22 cellular contexts compared by ENCODE assay signal in genomic region chr10:71687077-71687476, GRCh38. TPM values are rescaled to one million over a fixed set of nuclear protein-coding genes. Genes with fewer than 3 reads are reported as not detected.
DNase-seq lines count a peak whose midpoint lies in the region; ATAC-seq and TF ChIP-seq lines count a peak whose summit lies in the region.
"Had no signal": no experiment of that assay in that cellular context is flagged by ENCODE, and none has a peak within 500 bp of the region (broad histone marks: within the 10 kb centered on the region; RNA-seq: fewer than 3 reads in every experiment).

No MANE protein-coding gene starts in this region.

- H3K79me2 ChIP-seq in neural progenitor cell (ENCODE audit: low read depth), result no peaks in the 10 kb centered on the region

- no peak for TF ChIP-seq EP300 in Ishikawa (IDR thresholded peaks at IDR 0.05; ENCODE audit: borderline replicate concordance)

- no peak for TF ChIP-seq RAD21 in Ishikawa (IDR thresholded peaks at IDR 0.05; ENCODE audit: low read depth)

- H3K4me1 ChIP-seq in neural progenitor cell, result peaks cover 19% of the 10 kb centered on the region

- peaks cover 36% of the 10 kb centered on the region for H3K4me1 Mint-ChIP-seq in neural progenitor cell
- peaks cover 8% of the 10 kb centered on the region for H3K4me1 Mint-ChIP-seq in activated CD8-positive, alpha-beta T cell treated with anti-CD3 and anti-CD28 coated beads, Interleukin-2, amount 10 ng/mL, durations not matched to agents 7 days and 5 days (ENCODE audit: low read depth)
- no peaks in the 10 kb centered on the region for H3K4me1 Mint-ChIP-seq in activated T-cell treated with anti-CD3 and anti-CD28 coated beads, Interleukin-2, amount 50 U/mL, for 4 hours (ENCODE audit: low read depth)

- no peak for ATAC-seq in activated CD8-positive, alpha-beta T cell treated with anti-CD3 and anti-CD28 coated beads, Interleukin-2, amount 10 ng/mL, durations not matched to agents 7 days and 5 days
- no peak for ATAC-seq in activated T-cell treated with anti-CD3 and anti-CD28 coated beads, Interleukin-2, amount 50 U/mL, for 4 hours
- ATAC-seq in HG03095 (IDR thresholded peaks at IDR 0.05; ENCODE audit: unreplicated experiment), result no peak

- no peaks in the 10 kb centered on the region for H4K20me1 ChIP-seq in neural progenitor cell (ENCODE audit: low read depth)

- peaks cover 11% of the 10 kb centered on the region for H3K27me3 Mint-ChIP-seq in neural progenitor cell (ENCODE audit: insufficient read depth, low read depth)
- peaks cover 5% of the 10 kb centered on the region for H3K27me3 Mint-ChIP-seq in activated CD8-positive, alpha-beta T cell treated with anti-CD3 and anti-CD28 coated beads, Interleukin-2, amount 10 ng/mL, durations not matched to agents 7 days and 5 days (ENCODE audit: low read depth)
- no peaks in the 10 kb centered on the region for H3K27me3 Mint-ChIP-seq in activated T-cell treated with anti-CD3 and anti-CD28 coated beads, Interleukin-2, amount 50 U/mL, for 4 hours (ENCODE audit: low read depth)
- H3K27me3 Mint-ChIP-seq: CD8-positive, alpha-beta memory T cell had no signal

- H3K36me3 Mint-ChIP-seq in neural progenitor cell, result peaks cover 3% of the 10 kb centered on the region
- peaks cover 4% of the 10 kb centered on the region for H3K36me3 Mint-ChIP-seq in activated CD8-positive, alpha-beta T cell treated with anti-CD3 and anti-CD28 coated beads, Interleukin-2, amount 10 ng/mL, durations not matched to agents 7 days and 5 days (ENCODE audit: low read depth)
- no peaks in the 10 kb centered on the region for H3K36me3 Mint-ChIP-seq in activated T-cell treated with anti-CD3 and anti-CD28 coated beads, Interleukin-2, amount 50 U/mL, for 4 hours (ENCODE audit: insufficient read depth)

- no peaks in the 10 kb centered on the region for H3K9me3 ChIP-seq in neural progenitor cell (ENCODE audit: low read depth)

- CTCF ChIA-PET in activated CD8-positive, alpha-beta T cell treated with anti-CD3 and anti-CD28 coated beads, Interleukin-2, amount 10 ng/mL, durations not matched to agents 7 days and 5 days (lab: Charles Lee), result interaction anchor here (1.6 kb wide), 1 partner anchor 10 kb away, joined by 6 read pairs; no protein-coding TSS in a partner anchor

- H3K9ac ChIP-seq in neural progenitor cell, result no peak overlapping the region

- H3F3A ChIP-seq in neural progenitor cell (ENCODE audit: low read depth), result peaks cover 4% of the 10 kb centered on the region

- no peak overlapping the region for H3K4me3 ChIP-seq in neural progenitor cell

- no peak overlapping the region for H3K4me2 ChIP-seq in neural progenitor cell

- no peak overlapping the region for H3K4me3 Mint-ChIP-seq in neural progenitor cell
- H3K4me3 Mint-ChIP-seq in activated CD8-positive, alpha-beta T cell treated with anti-CD3 and anti-CD28 coated beads, Interleukin-2, amount 10 ng/mL, durations not matched to agents 7 days and 5 days, result no peak overlapping the region
- no peak overlapping the region for H3K4me3 Mint-ChIP-seq in activated T-cell treated with anti-CD3 and anti-CD28 coated beads, Interleukin-2, amount 50 U/mL, for 4 hours
- H3K4me3 Mint-ChIP-seq: CD8-positive, alpha-beta memory T cell; HFFc6 had no signal

- DNase-seq in NCI-H2171 treated with DMSO at 0.1 percent for 48 hours (lab: John Stamatoyannopoulos, UW) (peak; percentile 56), NCI-H2171 (lab: John Stamatoyannopoulos, UW) (no peak), NCI-H345 treated with DMSO at 0.1 percent for 48 hours (lab: John Stamatoyannopoulos, UW; ENCODE audit: unreplicated experiment) (peak; percentile 40), neural progenitor cell (ENCODE audit: low spot score) (no peak)
- DNase-seq in activated CD8-positive, alpha-beta T cell treated with anti-CD3 and anti-CD28 coated beads, Interleukin-2, amount 10 ng/mL, durations not matched to agents 7 days and 5 days, result no peak
- DNase-seq in activated T-cell treated with anti-CD3 and anti-CD28 coated beads, Interleukin-2, amount 50 U/mL, for 4 hours, result no peak
- DNase-seq: AML-193; CD8-positive, alpha-beta memory T cell; DMS79; H7; HFFc6; KBM-7; NCI-H1092; NCI-H1694; NCI-H524; NCI-H82; OCI-M1 had no signal

- peaks cover 4% of the 10 kb centered on the region for H3K9me3 Mint-ChIP-seq in neural progenitor cell
- H3K9me3 Mint-ChIP-seq in activated CD8-positive, alpha-beta T cell treated with anti-CD3 and anti-CD28 coated beads, Interleukin-2, amount 10 ng/mL, durations not matched to agents 7 days and 5 days (ENCODE audit: insufficient read depth), result peaks cover 4% of the 10 kb centered on the region
- peaks cover 7% of the 10 kb centered on the region for H3K9me3 Mint-ChIP-seq in activated T-cell treated with anti-CD3 and anti-CD28 coated beads, Interleukin-2, amount 50 U/mL, for 4 hours

- no peaks in the 10 kb centered on the region for H3K36me3 ChIP-seq in neural progenitor cell

- peak overlapping the region; percentile 40 for H3K27ac Mint-ChIP-seq in neural progenitor cell
- H3K27ac Mint-ChIP-seq in activated CD8-positive, alpha-beta T cell treated with anti-CD3 and anti-CD28 coated beads, Interleukin-2, amount 10 ng/mL, durations not matched to agents 7 days and 5 days, result no peak overlapping the region
- H3K27ac Mint-ChIP-seq: HFFc6 had no signal

- POLR2A ChIA-PET in activated CD8-positive, alpha-beta T cell treated with anti-CD3 and anti-CD28 coated beads, Interleukin-2, amount 10 ng/mL, durations not matched to agents 7 days and 5 days (lab: Charles Lee), result no interaction called here

- H3K27ac ChIP-seq in neural progenitor cell, result no peak overlapping the region
- H3K27ac ChIP-seq: C4-2B had no signal

- no peaks in the 10 kb centered on the region for H3K27me3 ChIP-seq in neural progenitor cell

- H2AFZ ChIP-seq in neural progenitor cell (replicated peaks), result no peak overlapping the region

- no peak for TF ChIP-seq CTCF in neural progenitor cell (IDR thresholded peaks at IDR 0.05)

TF ChIP-seq in Ishikawa, 13 proteins besides CTCF, POLR2A, EP300 and RAD21:
- no peak for TF ChIP-seq CREB1 (IDR thresholded peaks at IDR 0.05; ENCODE audit: low read depth)
- 0 out of 2 replicates have a peak, but pooled peaks have one; percentile 35 for TF ChIP-seq NFIC (IDR thresholded peaks at IDR 0.05)
- TF ChIP-seq FOXM1 (IDR thresholded peaks at IDR 0.05; ENCODE audit: borderline replicate concordance, low read depth), result no peak
- TF ChIP-seq TEAD4 (IDR thresholded peaks at IDR 0.05), result no peak
- TF ChIP-seq EGR1 (IDR thresholded peaks at IDR 0.05), result no peak
TF ChIP-seq in Ishikawa: peak in this region for 1.

RNA-seq across cellular contexts. Expression of gene C10orf105, which starts 32.5 kb away (rescaled TPM):
- total RNA-seq in neural progenitor cell (ENCODE audit: low replicate concordance), result 0.39 and 1.5 TPM in 2 replicates
- total RNA-seq in activated CD8-positive, alpha-beta T cell treated with anti-CD3 and anti-CD28 coated beads, Interleukin-2, amount 10 ng/mL, durations not matched to agents 7 days and 5 days, result 1 to 10 TPM in 1 of 2 experiments, under 1 TPM in 1; 0.73 to 1.1 TPM
- total RNA-seq in activated T-cell treated with anti-CD3 and anti-CD28 coated beads, Interleukin-2, amount 50 U/mL, for 4 hours, result under 1 TPM; 0.05 to 0.28 (median 0.18) TPM
- total RNA-seq: A172, HFFc6, SK-MEL-5 had no signal

Comparison
In these comparisons a context has a peak if more than half of its experiments do, and no peak if none do; other contexts are left out.
1. DNase-seq: peak in NCI-H2171 treated with DMSO at 0.1 percent for 48 hours (single experiment) and NCI-H345 treated with DMSO at 0.1 percent for 48 hours (single experiment); none in NCI-H2171 (single experiment), neural progenitor cell (single experiment), activated CD8-positive, alpha-beta T cell treated with anti-CD3 and anti-CD28 coated beads, Interleukin-2, amount 10 ng/mL, durations not matched to agents 7 days and 5 days (single experiment) and activated T-cell treated with anti-CD3 and anti-CD28 coated beads, Interleukin-2, amount 50 U/mL, for 4 hours (single experiment).